2 cellular contexts compared by ENCODE assay signal in the genomic region with DNA sequence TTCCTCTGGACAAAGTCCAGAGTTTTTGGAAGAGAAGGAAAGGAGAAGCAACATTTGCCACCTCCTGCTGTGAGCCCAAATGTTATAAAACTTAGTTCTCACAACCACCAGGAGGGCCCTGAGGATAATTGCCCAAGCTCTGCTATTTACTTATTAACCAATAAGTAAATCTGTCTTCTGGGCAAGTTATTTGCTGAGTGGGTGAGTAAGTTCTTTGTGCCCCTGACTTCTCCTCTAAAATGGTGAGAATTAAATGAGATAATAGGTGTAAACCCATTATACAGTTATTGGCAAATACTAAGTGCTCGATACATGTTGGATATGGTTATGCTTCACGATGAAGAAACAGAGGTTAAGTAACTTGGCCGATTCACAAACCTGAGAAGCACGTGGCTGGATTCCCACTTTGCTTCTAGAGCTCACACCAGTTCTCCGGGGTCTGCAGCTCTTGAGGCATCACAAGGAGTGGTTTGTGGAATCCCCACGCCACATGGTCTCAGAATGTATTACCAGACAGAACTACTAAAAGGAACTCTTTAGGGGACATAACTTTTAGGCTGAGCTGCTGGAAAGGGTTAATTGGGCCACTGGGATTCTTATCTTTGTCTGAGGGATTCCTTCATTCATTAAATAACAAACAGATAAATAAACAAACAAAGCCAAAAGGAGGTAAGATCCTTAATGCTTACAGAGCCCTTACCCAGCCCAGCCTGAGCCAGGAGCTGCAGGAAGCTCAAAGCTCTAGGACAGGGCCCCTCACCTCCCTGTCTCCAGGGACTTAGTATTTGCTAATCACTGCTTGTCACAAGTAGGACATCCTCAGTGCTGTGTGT.
TF ChIP-seq lines count a peak whose summit lies in the region.

No MANE protein-coding gene starts in this region.

TF ChIP-seq in GM23338, 12 proteins besides CTCF, POLR2A, EP300 and RAD21:
- TF ChIP-seq, protein P1, sequence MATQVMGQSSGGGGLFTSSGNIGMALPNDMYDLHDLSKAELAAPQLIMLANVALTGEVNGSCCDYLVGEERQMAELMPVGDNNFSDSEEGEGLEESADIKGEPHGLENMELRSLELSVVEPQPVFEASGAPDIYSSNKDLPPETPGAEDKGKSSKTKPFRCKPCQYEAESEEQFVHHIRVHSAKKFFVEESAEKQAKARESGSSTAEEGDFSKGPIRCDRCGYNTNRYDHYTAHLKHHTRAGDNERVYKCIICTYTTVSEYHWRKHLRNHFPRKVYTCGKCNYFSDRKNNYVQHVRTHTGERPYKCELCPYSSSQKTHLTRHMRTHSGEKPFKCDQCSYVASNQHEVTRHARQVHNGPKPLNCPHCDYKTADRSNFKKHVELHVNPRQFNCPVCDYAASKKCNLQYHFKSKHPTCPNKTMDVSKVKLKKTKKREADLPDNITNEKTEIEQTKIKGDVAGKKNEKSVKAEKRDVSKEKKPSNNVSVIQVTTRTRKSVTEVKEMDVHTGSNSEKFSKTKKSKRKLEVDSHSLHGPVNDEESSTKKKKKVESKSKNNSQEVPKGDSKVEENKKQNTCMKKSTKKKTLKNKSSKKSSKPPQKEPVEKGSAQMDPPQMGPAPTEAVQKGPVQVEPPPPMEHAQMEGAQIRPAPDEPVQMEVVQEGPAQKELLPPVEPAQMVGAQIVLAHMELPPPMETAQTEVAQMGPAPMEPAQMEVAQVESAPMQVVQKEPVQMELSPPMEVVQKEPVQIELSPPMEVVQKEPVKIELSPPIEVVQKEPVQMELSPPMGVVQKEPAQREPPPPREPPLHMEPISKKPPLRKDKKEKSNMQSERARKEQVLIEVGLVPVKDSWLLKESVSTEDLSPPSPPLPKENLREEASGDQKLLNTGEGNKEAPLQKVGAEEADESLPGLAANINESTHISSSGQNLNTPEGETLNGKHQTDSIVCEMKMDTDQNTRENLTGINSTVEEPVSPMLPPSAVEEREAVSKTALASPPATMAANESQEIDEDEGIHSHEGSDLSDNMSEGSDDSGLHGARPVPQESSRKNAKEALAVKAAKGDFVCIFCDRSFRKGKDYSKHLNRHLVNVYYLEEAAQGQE (IDR thresholded peaks at IDR 0.05; ENCODE audit: unreplicated experiment) = no peak
- TF ChIP-seq, protein P2, sequence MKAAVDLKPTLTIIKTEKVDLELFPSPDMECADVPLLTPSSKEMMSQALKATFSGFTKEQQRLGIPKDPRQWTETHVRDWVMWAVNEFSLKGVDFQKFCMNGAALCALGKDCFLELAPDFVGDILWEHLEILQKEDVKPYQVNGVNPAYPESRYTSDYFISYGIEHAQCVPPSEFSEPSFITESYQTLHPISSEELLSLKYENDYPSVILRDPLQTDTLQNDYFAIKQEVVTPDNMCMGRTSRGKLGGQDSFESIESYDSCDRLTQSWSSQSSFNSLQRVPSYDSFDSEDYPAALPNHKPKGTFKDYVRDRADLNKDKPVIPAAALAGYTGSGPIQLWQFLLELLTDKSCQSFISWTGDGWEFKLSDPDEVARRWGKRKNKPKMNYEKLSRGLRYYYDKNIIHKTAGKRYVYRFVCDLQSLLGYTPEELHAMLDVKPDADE (IDR thresholded peaks at IDR 0.05) = no peak
- no peak for TF ChIP-seq ZNF331 (CRISPR knock-in tag; IDR thresholded peaks at IDR 0.05; ENCODE audit: low read depth)

TF ChIP-seq in WTC11, 78 proteins besides CTCF, POLR2A, EP300 and RAD21:
- TF ChIP-seq MXD4 (CRISPR knock-in tag; IDR thresholded peaks at IDR 0.05; ENCODE audit: borderline replicate concordance) (no peak), ELF4 (CRISPR knock-in tag; IDR thresholded peaks at IDR 0.05; ENCODE audit: low read depth) (no peak), TEAD4 (CRISPR knock-in tag; IDR thresholded peaks at IDR 0.05) (no peak), FOXJ3 (CRISPR knock-in tag; IDR thresholded peaks at IDR 0.05; ENCODE audit: borderline replicate concordance) (no peak), NR1H2 (CRISPR knock-in tag; IDR thresholded peaks at IDR 0.05) (no peak)
- TF ChIP-seq, protein P3, sequence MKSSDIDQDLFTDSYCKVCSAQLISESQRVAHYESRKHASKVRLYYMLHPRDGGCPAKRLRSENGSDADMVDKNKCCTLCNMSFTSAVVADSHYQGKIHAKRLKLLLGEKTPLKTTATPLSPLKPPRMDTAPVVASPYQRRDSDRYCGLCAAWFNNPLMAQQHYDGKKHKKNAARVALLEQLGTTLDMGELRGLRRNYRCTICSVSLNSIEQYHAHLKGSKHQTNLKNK (CRISPR knock-in tag; IDR thresholded peaks at IDR 0.05) = no peak
- TF ChIP-seq, protein P4, sequence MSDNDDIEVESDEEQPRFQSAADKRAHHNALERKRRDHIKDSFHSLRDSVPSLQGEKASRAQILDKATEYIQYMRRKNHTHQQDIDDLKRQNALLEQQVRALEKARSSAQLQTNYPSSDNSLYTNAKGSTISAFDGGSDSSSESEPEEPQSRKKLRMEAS (CRISPR knock-in tag; IDR thresholded peaks at IDR 0.05) = peak; percentile 56
